In genomic region chr17:75270218-75270965, GRCh38 we compare ENCODE assay signal across 1 cellular context.
TF ChIP-seq lines count a peak whose summit lies in the region.

No MANE protein-coding gene starts in this region.

TF ChIP-seq in H1, 55 proteins besides CTCF, POLR2A, EP300 and RAD21:
- TF ChIP-seq GTF2F1 (IDR thresholded peaks at IDR 0.05; ENCODE audit: borderline replicate concordance, low read depth, low read length) (no peak), NRF1 (IDR thresholded peaks at IDR 0.05; ENCODE audit: low read depth, low read length) (no peak), CBX5 (IDR thresholded peaks at IDR 0.05; ENCODE audit: low read depth, low read length) (no peak), CHD2 (IDR thresholded peaks at IDR 0.05; ENCODE audit: low read length) (no peak), SP2 (IDR thresholded peaks at IDR 0.05; ENCODE audit: low read length) (no peak), CHD7 (IDR thresholded peaks at IDR 0.05; ENCODE audit: insufficient replicate concordance, low read length) (no peak), CHD1 (IDR thresholded peaks at IDR 0.05; ENCODE audit: low read depth, low read length) (no peak), RBBP5 (IDR thresholded peaks at IDR 0.05; ENCODE audit: borderline replicate concordance, low read depth, low read length) (0 out of 2 replicates have a peak, but pooled peaks have one; percentile 54), KDM1A (IDR thresholded peaks at IDR 0.05; ENCODE audit: borderline replicate concordance, low read length) (no peak), CTBP2 (IDR thresholded peaks at IDR 0.05; ENCODE audit: borderline replicate concordance, insufficient read depth, insufficient read length, low read length) (no peak), BRCA1 (IDR thresholded peaks at IDR 0.05; ENCODE audit: low read depth, low read length) (no peak), GABPA (IDR thresholded peaks at IDR 0.05; ENCODE audit: borderline replicate concordance, insufficient read depth, low read length) (no peak), CBX8 (IDR thresholded peaks at IDR 0.05; ENCODE audit: borderline replicate concordance, low read depth, low read length) (no peak), JUN (IDR thresholded peaks at IDR 0.05; ENCODE audit: low read depth, low read length) (no peak), SIRT6 (IDR thresholded peaks at IDR 0.05; ENCODE audit: low read length) (no peak), POU5F1 (IDR thresholded peaks at IDR 0.05; ENCODE audit: low read depth, low read length) (no peak), ASH2L (IDR thresholded peaks at IDR 0.05; ENCODE audit: low read length) (peak; percentile 71), USF2 (IDR thresholded peaks at IDR 0.05; ENCODE audit: low read length) (no peak), CREB1 (IDR thresholded peaks at IDR 0.05) (0 out of 2 replicates have a peak, but pooled peaks have one; percentile 6), SUZ12 (IDR thresholded peaks at IDR 0.05; ENCODE audit: low read length) (no peak), TEAD4 (IDR thresholded peaks at IDR 0.05; ENCODE audit: low read depth, low read length) (no peak), SAP30 (IDR thresholded peaks at IDR 0.05; ENCODE audit: insufficient read depth, insufficient replicate concordance, low read length) (no peak), FOSL1 (IDR thresholded peaks at IDR 0.05; ENCODE audit: insufficient read depth, low read depth, low read length) (no peak), SRF (IDR thresholded peaks at IDR 0.05; ENCODE audit: low read depth, low read length) (no peak), SIN3A (conservative IDR thresholded peaks at IDR 0.05 in 1 of 2, IDR thresholded peaks at IDR 0.05 in 1 of 2; ENCODE audit: low read depth in 1 of 2, low read length in 2 of 2) (no peak), ZNF274 (IDR thresholded peaks at IDR 0.05; ENCODE audit: borderline replicate concordance, extremely low read depth, low read length) (no peak), SP1 (IDR thresholded peaks at IDR 0.05; ENCODE audit: low read depth, low read length) (no peak), HDAC6 (IDR thresholded peaks at IDR 0.05; ENCODE audit: low read depth, low read length) (no peak), JUND (IDR thresholded peaks at IDR 0.05; ENCODE audit: low read length) (no peak), EZH2 (IDR thresholded peaks at IDR 0.05; ENCODE audit: low read depth, low read length, severe bottlenecking) (no peak), SIX5 (IDR thresholded peaks at IDR 0.05; ENCODE audit: low read depth, low read length) (no peak), YY1 (IDR thresholded peaks at IDR 0.05; ENCODE audit: low read depth, low read length) (no peak), TAF7 (optimal IDR thresholded peaks at IDR 0.05; ENCODE audit: borderline replicate concordance, low read depth, low read length) (no peak), KDM5A (IDR thresholded peaks at IDR 0.05; ENCODE audit: low read length) (no peak), PHF8 (conservative IDR thresholded peaks at IDR 0.05; ENCODE audit: low read depth, low read length) (no peak), BACH1 (IDR thresholded peaks at IDR 0.05; ENCODE audit: low read length) (no peak), NANOG (IDR thresholded peaks at IDR 0.05; ENCODE audit: insufficient read depth, low read depth, low read length, poor library complexity, severe bottlenecking) (no peak), TBP (IDR thresholded peaks at IDR 0.05; ENCODE audit: low read depth, low read length) (no peak), POLR2AphosphoS5 (IDR thresholded peaks at IDR 0.05; ENCODE audit: low read depth, low read length) (no peak), MAFK (IDR thresholded peaks at IDR 0.05; ENCODE audit: low read depth, low read length) (no peak), RXRA (IDR thresholded peaks at IDR 0.05; ENCODE audit: insufficient read depth, low read depth, low read length) (no peak), CEBPB (IDR thresholded peaks at IDR 0.05; ENCODE audit: low read depth, low read length) (peak; percentile 45; the same call in 1 of the 2 replicates), RNF2 (IDR thresholded peaks at IDR 0.05; ENCODE audit: borderline replicate concordance, low read depth, low read length, missing control alignments, poor library complexity, severe bottlenecking) (no peak), KDM4A (IDR thresholded peaks at IDR 0.05; ENCODE audit: low read depth, low read length, severe bottlenecking) (no peak), EGR1 (IDR thresholded peaks at IDR 0.05; ENCODE audit: borderline replicate concordance, low read depth, low read length) (peak; percentile 82), TCF12 (IDR thresholded peaks at IDR 0.05; ENCODE audit: low read depth, low read length) (no peak), TAF1 (IDR thresholded peaks at IDR 0.05; ENCODE audit: low read depth, low read length) (peak; percentile 47; the same call in 1 of the 2 replicates), BCL11A (IDR thresholded peaks at IDR 0.05; ENCODE audit: low read depth in 2 of 2, low read length in 2 of 2) (no peak), RFX5 (IDR thresholded peaks at IDR 0.05; ENCODE audit: borderline replicate concordance, low read depth, low read length) (no peak), HDAC2 (IDR thresholded peaks at IDR 0.05; ENCODE audit: borderline replicate concordance in 1 of 2, low read depth in 2 of 2, low read length in 2 of 2) (no peak), SP4 (IDR thresholded peaks at IDR 0.05; ENCODE audit: low read length) (no peak)
- TF ChIP-seq, protein P1, sequence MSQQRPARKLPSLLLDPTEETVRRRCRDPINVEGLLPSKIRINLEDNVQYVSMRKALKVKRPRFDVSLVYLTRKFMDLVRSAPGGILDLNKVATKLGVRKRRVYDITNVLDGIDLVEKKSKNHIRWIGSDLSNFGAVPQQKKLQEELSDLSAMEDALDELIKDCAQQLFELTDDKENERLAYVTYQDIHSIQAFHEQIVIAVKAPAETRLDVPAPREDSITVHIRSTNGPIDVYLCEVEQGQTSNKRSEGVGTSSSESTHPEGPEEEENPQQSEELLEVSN (IDR thresholded peaks at IDR 0.05) = 0 out of 2 replicates have a peak, but pooled peaks have one; percentile 17
- TF ChIP-seq, protein P2, sequence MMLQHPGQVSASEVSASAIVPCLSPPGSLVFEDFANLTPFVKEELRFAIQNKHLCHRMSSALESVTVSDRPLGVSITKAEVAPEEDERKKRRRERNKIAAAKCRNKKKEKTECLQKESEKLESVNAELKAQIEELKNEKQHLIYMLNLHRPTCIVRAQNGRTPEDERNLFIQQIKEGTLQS (IDR thresholded peaks at IDR 0.05; ENCODE audit: insufficient read depth, low read depth, low read length) = no peak
- TF ChIP-seq, protein P3, sequence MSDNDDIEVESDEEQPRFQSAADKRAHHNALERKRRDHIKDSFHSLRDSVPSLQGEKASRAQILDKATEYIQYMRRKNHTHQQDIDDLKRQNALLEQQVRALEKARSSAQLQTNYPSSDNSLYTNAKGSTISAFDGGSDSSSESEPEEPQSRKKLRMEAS (IDR thresholded peaks at IDR 0.05) = 0 out of 2 replicates have a peak, but pooled peaks have one; percentile 4
- TF ChIP-seq, protein P4, sequence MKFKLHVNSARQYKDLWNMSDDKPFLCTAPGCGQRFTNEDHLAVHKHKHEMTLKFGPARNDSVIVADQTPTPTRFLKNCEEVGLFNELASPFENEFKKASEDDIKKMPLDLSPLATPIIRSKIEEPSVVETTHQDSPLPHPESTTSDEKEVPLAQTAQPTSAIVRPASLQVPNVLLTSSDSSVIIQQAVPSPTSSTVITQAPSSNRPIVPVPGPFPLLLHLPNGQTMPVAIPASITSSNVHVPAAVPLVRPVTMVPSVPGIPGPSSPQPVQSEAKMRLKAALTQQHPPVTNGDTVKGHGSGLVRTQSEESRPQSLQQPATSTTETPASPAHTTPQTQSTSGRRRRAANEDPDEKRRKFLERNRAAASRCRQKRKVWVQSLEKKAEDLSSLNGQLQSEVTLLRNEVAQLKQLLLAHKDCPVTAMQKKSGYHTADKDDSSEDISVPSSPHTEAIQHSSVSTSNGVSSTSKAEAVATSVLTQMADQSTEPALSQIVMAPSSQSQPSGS (IDR thresholded peaks at IDR 0.05; ENCODE audit: low read length) = no peak; the same call in 1 of the 2 replicates
